ENCODE assay signal across 1 cellular context in genomic region chr1:226827968-226828513, GRCh38.
TF ChIP-seq lines count a peak whose summit lies in the region.

No MANE protein-coding gene starts in this region.

TF ChIP-seq in HepG2, 621 proteins besides CTCF, POLR2A, EP300 and RAD21 (continued from another document):
- TF ChIP-seq GABPB1 (CRISPR knock-in tag; IDR thresholded peaks at IDR 0.05) (peak; percentile 63), PCBP2 (optimal IDR thresholded peaks at IDR 0.05; ENCODE audit: low read depth, low read length, poor library complexity, severe bottlenecking) (no peak), SOX13 (IDR thresholded peaks at IDR 0.05) (no peak), SOX13 (CRISPR knock-in tag; conservative IDR thresholded peaks at IDR 0.05 in 1 of 2, IDR thresholded peaks at IDR 0.05 in 1 of 2) (no peak), AGO1 (IDR thresholded peaks at IDR 0.05; ENCODE audit: low read depth, low read length, poor library complexity, severe bottlenecking) (no peak), ZNF101 (CRISPR knock-in tag; IDR thresholded peaks at IDR 0.05; ENCODE audit: borderline replicate concordance, low read depth) (no peak), SP4 (CRISPR knock-in tag; IDR thresholded peaks at IDR 0.05) (no peak)
